In genomic region chr19:2556221-2557092, GRCh38 we compare ENCODE assay signal across 20 cellular contexts.
DNase-seq lines count a peak whose midpoint lies in the region; ATAC-seq, FAIRE-seq and TF ChIP-seq lines count a peak whose summit lies in the region.
"Had no signal": no experiment of that assay in that cellular context is flagged by ENCODE, and none has a peak within 500 bp of the region (broad histone marks: within the 10 kb centered on the region; RNA-seq: fewer than 3 reads in every experiment).

No MANE protein-coding gene starts in this region.

- no peak for TF ChIP-seq POLR2A in GM12878 (IDR thresholded peaks at IDR 0.05; ENCODE audit: low read depth, low read length)

- FAIRE-seq in GM12878 (lab: Jason Lieb, UNC), result no peak

- H3K4me3 Mint-ChIP-seq in activated CD4-positive, alpha-beta memory T cell treated with anti-CD3 and anti-CD28 coated beads, Interleukin-2, amount 10 ng/mL, durations not matched to agents 7 days and 5 days, result no peak overlapping the region
- no peak overlapping the region for H3K4me3 Mint-ChIP-seq in activated CD4-positive, alpha-beta memory T cell treated with anti-CD3 and anti-CD28 coated beads for 36 hours
- H3K4me3 Mint-ChIP-seq in stimulated activated memory B cell treated with anti-CD40 and anti-IgM and Interleukin-4, amounts not matched to agents 10 μg/mL and 1 μg/mL and 100 μg/mL, for 72 hours, result no peak overlapping the region
- H3K4me3 Mint-ChIP-seq: CD8-positive, alpha-beta T cell had no signal

- no peaks in the 10 kb centered on the region for H3K27me3 ChIP-seq in GM12878 (replicated peaks in 1 of 2; ENCODE audit: control insufficient read depth in 2 of 2, insufficient read depth in 2 of 2, low read length in 1 of 2)
- no peaks in the 10 kb centered on the region for H3K27me3 ChIP-seq in left lung

- SMC1A ChIA-PET in GM12878 (lab: Charles Lee; ENCODE audit: uncharacterized antibody, unreplicated experiment), result no interaction called here

- no peaks in the 10 kb centered on the region for H3K36me3 ChIP-seq in GM12878 (ENCODE audit: control insufficient read depth in 2 of 2, insufficient read depth in 2 of 2, low read length in 1 of 2)
- no peaks in the 10 kb centered on the region for H3K36me3 ChIP-seq in left lung

- no peak for TF ChIP-seq RAD21 in GM12878 (IDR thresholded peaks at IDR 0.05; ENCODE audit: insufficient read depth, low read depth, low read length)

- CTCF ChIA-PET in activated CD4-positive, alpha-beta memory T cell treated with anti-CD3 and anti-CD28 coated beads, Interleukin-2, amount 10 ng/mL, durations not matched to agents 7 days and 5 days (lab: Charles Lee), result no interaction called here
- CTCF ChIA-PET in activated CD4-positive, alpha-beta memory T cell treated with anti-CD3 and anti-CD28 coated beads for 36 hours (lab: Charles Lee), result no interaction called here
- CTCF ChIA-PET in GM12878 (lab: Yijun Ruan, JAX), result no interaction called here

- H3K9me3 ChIP-seq in GM12878 (replicated peaks; ENCODE audit: control insufficient read depth, insufficient read depth, low read length) (no peaks in the 10 kb centered on the region), left lung (no peaks in the 10 kb centered on the region)

- no peaks in the 10 kb centered on the region for H4K20me1 ChIP-seq in GM12878 (ENCODE audit: control insufficient read depth, insufficient read depth)

- no peak for TF ChIP-seq EP300 in GM12878 (IDR thresholded peaks at IDR 0.05; ENCODE audit: borderline replicate concordance in 1 of 2, control insufficient read depth in 1 of 2, low read depth in 2 of 2, low read length in 2 of 2)

- peaks cover 3% of the 10 kb centered on the region for H3K27me3 Mint-ChIP-seq in activated CD4-positive, alpha-beta memory T cell treated with anti-CD3 and anti-CD28 coated beads, Interleukin-2, amount 10 ng/mL, durations not matched to agents 7 days and 5 days
- no peaks in the 10 kb centered on the region for H3K27me3 Mint-ChIP-seq in activated CD4-positive, alpha-beta memory T cell treated with anti-CD3 and anti-CD28 coated beads for 36 hours
- no peaks in the 10 kb centered on the region for H3K27me3 Mint-ChIP-seq in stimulated activated memory B cell treated with anti-CD40 and anti-IgM and Interleukin-4, amounts not matched to agents 10 μg/mL and 1 μg/mL and 100 μg/mL, for 72 hours
- H3K27me3 Mint-ChIP-seq: naive thymus-derived CD8-positive, alpha-beta T cell had no signal

- no peaks in the 10 kb centered on the region for H3K79me2 ChIP-seq in GM12878 (ENCODE audit: control insufficient read depth, insufficient read depth, low read length)

- POLR2A ChIA-PET in activated CD4-positive, alpha-beta memory T cell treated with anti-CD3 and anti-CD28 coated beads, Interleukin-2, amount 10 ng/mL, durations not matched to agents 7 days and 5 days (lab: Charles Lee), result interaction anchor here (1.1 kb wide), 1 partner anchor 80 kb away, joined by 4 read pairs; the partner anchor contains the start of gene GADD45B
- POLR2A ChIA-PET in activated CD4-positive, alpha-beta memory T cell treated with anti-CD3 and anti-CD28 coated beads for 36 hours (lab: Charles Lee), result no interaction called here
- POLR2A ChIA-PET in GM12878 (lab: Charles Lee), result interaction anchor here (0.9 to 1.7 kb wide), 2 partner anchors 12 to 81 kb away, joined by 3 to 5 read pairs; partner anchors contain the start of gene GADD45B

- ATAC-seq in GM12878 (no peak), left lung (no peak), GM18870 (IDR thresholded peaks at IDR 0.05; ENCODE audit: unreplicated experiment) (no peak), HG02610 (IDR thresholded peaks at IDR 0.05; ENCODE audit: unreplicated experiment) (no peak)
- no peak for ATAC-seq in stimulated activated memory B cell treated with anti-CD40 and anti-IgM and Interleukin-4, amounts not matched to agents 10 μg/mL and 1 μg/mL and 100 μg/mL, for 72 hours
- ATAC-seq: CD8-positive, alpha-beta T cell; naive thymus-derived CD8-positive, alpha-beta T cell; PC-3 had no signal

- no peak for TF ChIP-seq CTCF in GM12878 (IDR thresholded peaks at IDR 0.05 in 2 of 3, conservative IDR thresholded peaks at IDR 0.05 in 1 of 3; ENCODE audit: control insufficient read depth in 2 of 3, extremely low read depth in 1 of 3, insufficient read depth in 1 of 3, low read depth in 3 of 3, low read length in 3 of 3)
- TF ChIP-seq CTCF in left lung (IDR thresholded peaks at IDR 0.05), result no peak

- no peak overlapping the region for H3K4me2 ChIP-seq in GM12878 (ENCODE audit: control insufficient read depth, insufficient read depth)

- no peak overlapping the region for H2AFZ ChIP-seq in GM12878 (ENCODE audit: control insufficient read depth, low read depth, low read length)
- H2AFZ ChIP-seq: GM23248 had no signal

- H3K4me1 ChIP-seq in GM12878 (ENCODE audit: control insufficient read depth, insufficient read depth, low read length) (peaks cover 20% of the 10 kb centered on the region), left lung (peaks cover 0 to 22% of the 10 kb centered on the region in 2 donors)

- H3K27ac ChIP-seq in GM12878 (ENCODE audit: control insufficient read depth, insufficient read depth) (no peak overlapping the region), left lung (no peak overlapping the region)
- H3K27ac ChIP-seq: GM23248 had no signal

- in situ Hi-C loops in GM12878 (cut with MboI), result no loop called here

- H3K9ac ChIP-seq in GM12878 (ENCODE audit: control insufficient read depth, insufficient read depth, low read length), result no peak overlapping the region
- H3K9ac ChIP-seq: GM23248 had no signal

- WGBS in GM12878 (ENCODE audit: insufficient coverage, insufficient replicate concordance, low lambda C conversion rate, missing lambda C conversion rate), result 86% methylated on average over 27 of the region's 37 CpGs

- no peaks in the 10 kb centered on the region for H3K36me3 Mint-ChIP-seq in activated CD4-positive, alpha-beta memory T cell treated with anti-CD3 and anti-CD28 coated beads, Interleukin-2, amount 10 ng/mL, durations not matched to agents 7 days and 5 days (ENCODE audit: low read depth)
- peaks cover 1% of the 10 kb centered on the region for H3K36me3 Mint-ChIP-seq in activated CD4-positive, alpha-beta memory T cell treated with anti-CD3 and anti-CD28 coated beads for 36 hours
- H3K36me3 Mint-ChIP-seq in stimulated activated memory B cell treated with anti-CD40 and anti-IgM and Interleukin-4, amounts not matched to agents 10 μg/mL and 1 μg/mL and 100 μg/mL, for 72 hours, result no peaks in the 10 kb centered on the region
- H3K36me3 Mint-ChIP-seq: CD8-positive, alpha-beta T cell; naive thymus-derived CD8-positive, alpha-beta T cell had no signal

- no TSS peak for BruUV-seq in GM12878 (replicated peaks; lab: Mats Ljungman, UMichigan)

- intact Hi-C loops in activated CD4-positive, alpha-beta memory T cell treated with anti-CD3 and anti-CD28 coated beads for 36 hours (cut with micrococcal nuclease), result no loop called here
- intact Hi-C loops in GM12878 (cut with micrococcal nuclease; ENCODE audit: unreplicated experiment) (no loop called here), left lung (cut with DNase I) (no loop called here)

- no peak for DNase-seq in activated CD4-positive, alpha-beta memory T cell treated with anti-CD3 and anti-CD28 coated beads, Interleukin-2, amount 10 ng/mL, durations not matched to agents 7 days and 5 days
- no peak for DNase-seq in activated CD4-positive, alpha-beta memory T cell treated with anti-CD3 and anti-CD28 coated beads for 36 hours
- DNase-seq in GM12878 (ENCODE audit: low read depth, low spot score) (no peak), left lung (peak; percentile 22 to 65), H4 (ENCODE audit: low spot score) (no peak)
- DNase-seq: activated gamma-delta T cell treated with Interleukin-2 at 50 U/mL for 16 hours; CD8-positive, alpha-beta T cell; EL; GM23248; MM.1S; naive thymus-derived CD8-positive, alpha-beta T cell; NCI-H2081; NCI-H526 treated with DMSO at 0.1 percent for 48 hours; PC-3; retina; stimulated activated CD4-positive, alpha-beta T cell treated with anti-CD3 and anti-CD28 coated beads, Interleukin-4, amount 100 ng/mL, for 1 hour; stimulated activated CD8-positive, alpha-beta memory T cell treated with anti-CD3 and anti-CD28 coated beads, Interleukin-4, amount 100 ng/mL, for 48 hours had no signal

- H3K4me3 ChIP-seq in GM12878, result no peak overlapping the region
- H3K4me3 ChIP-seq in left lung, result no peak overlapping the region
- H3K4me3 ChIP-seq: GM23248 had no signal

- peak overlapping the region; percentile 47 for H3K27ac Mint-ChIP-seq in activated CD4-positive, alpha-beta memory T cell treated with anti-CD3 and anti-CD28 coated beads, Interleukin-2, amount 10 ng/mL, durations not matched to agents 7 days and 5 days
- H3K27ac Mint-ChIP-seq in activated CD4-positive, alpha-beta memory T cell treated with anti-CD3 and anti-CD28 coated beads for 36 hours, result no peak overlapping the region
- peak overlapping the region; percentile 67 for H3K27ac Mint-ChIP-seq in stimulated activated memory B cell treated with anti-CD40 and anti-IgM and Interleukin-4, amounts not matched to agents 10 μg/mL and 1 μg/mL and 100 μg/mL, for 72 hours
- H3K27ac Mint-ChIP-seq: CD8-positive, alpha-beta T cell had no signal

- H3K4me1 Mint-ChIP-seq in activated CD4-positive, alpha-beta memory T cell treated with anti-CD3 and anti-CD28 coated beads, Interleukin-2, amount 10 ng/mL, durations not matched to agents 7 days and 5 days, result peaks cover 50% of the 10 kb centered on the region
- H3K4me1 Mint-ChIP-seq in activated CD4-positive, alpha-beta memory T cell treated with anti-CD3 and anti-CD28 coated beads for 36 hours (ENCODE audit: low read depth), result peaks cover 29% of the 10 kb centered on the region
- H3K4me1 Mint-ChIP-seq in stimulated activated memory B cell treated with anti-CD40 and anti-IgM and Interleukin-4, amounts not matched to agents 10 μg/mL and 1 μg/mL and 100 μg/mL, for 72 hours, result peaks cover 65% of the 10 kb centered on the region

- peaks cover 3% of the 10 kb centered on the region for H3K9me3 Mint-ChIP-seq in activated CD4-positive, alpha-beta memory T cell treated with anti-CD3 and anti-CD28 coated beads, Interleukin-2, amount 10 ng/mL, durations not matched to agents 7 days and 5 days
- H3K9me3 Mint-ChIP-seq in activated CD4-positive, alpha-beta memory T cell treated with anti-CD3 and anti-CD28 coated beads for 36 hours, result no peaks in the 10 kb centered on the region
- H3K9me3 Mint-ChIP-seq in stimulated activated memory B cell treated with anti-CD40 and anti-IgM and Interleukin-4, amounts not matched to agents 10 μg/mL and 1 μg/mL and 100 μg/mL, for 72 hours, result no peaks in the 10 kb centered on the region
- H3K9me3 Mint-ChIP-seq: CD8-positive, alpha-beta T cell; naive thymus-derived CD8-positive, alpha-beta T cell had no signal

- RAD21 ChIA-PET in GM12878 (lab: Charles Lee; ENCODE audit: unreplicated experiment), result no interaction called here

TF ChIP-seq in GM12878, 131 proteins besides CTCF, POLR2A, EP300 and RAD21 (continues in another document):
- TF ChIP-seq TCF7 (IDR thresholded peaks at IDR 0.05; ENCODE audit: borderline replicate concordance), result no peak
- TF ChIP-seq EZH2 (IDR thresholded peaks at IDR 0.05; ENCODE audit: borderline replicate concordance, control insufficient read depth, low read depth, low read length), result no peak
- TF ChIP-seq LARP7 (IDR thresholded peaks at IDR 0.05), result no peak
- no peak for TF ChIP-seq STAT3 (IDR thresholded peaks at IDR 0.05; ENCODE audit: low read depth, low read length)
- no peak for TF ChIP-seq GABPA (IDR thresholded peaks at IDR 0.05; ENCODE audit: low read depth)
- no peak for TF ChIP-seq FOS (IDR thresholded peaks at IDR 0.05; ENCODE audit: borderline replicate concordance, extremely low read depth, insufficient read length)

Comparison
In these comparisons a context has a peak if more than half of its experiments do, and no peak if none do; other contexts are left out.
1. DNase-seq: peak in left lung (2 of 2); none in activated CD4-positive, alpha-beta memory T cell treated with anti-CD3 and anti-CD28 coated beads, Interleukin-2, amount 10 ng/mL, durations not matched to agents 7 days and 5 days (single experiment), activated CD4-positive, alpha-beta memory T cell treated with anti-CD3 and anti-CD28 coated beads for 36 hours (single experiment), GM12878 (single experiment) and H4 (single experiment).